In the genomic region with DNA sequence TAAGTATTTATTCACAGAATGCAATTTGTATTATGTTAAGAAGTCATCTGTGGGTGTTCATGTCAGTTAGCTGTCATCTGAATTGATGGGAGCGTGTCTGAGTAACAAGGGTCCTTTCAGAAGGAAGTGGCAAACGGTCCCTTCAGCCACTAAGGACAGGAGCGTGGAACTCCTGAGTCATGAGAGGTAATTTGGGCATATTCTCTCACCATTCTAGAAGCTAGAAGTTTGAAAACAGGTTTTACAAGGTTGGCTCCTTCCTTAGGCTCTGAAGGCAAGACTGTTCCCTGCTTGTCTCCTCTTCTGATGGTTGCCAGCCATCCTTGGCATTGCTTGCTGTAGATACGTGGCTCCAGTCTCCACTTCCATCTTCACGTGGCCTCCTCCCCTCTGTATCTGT, we compare ENCODE assay signal across 14 cellular contexts. TPM values are rescaled to one million over a fixed set of nuclear protein-coding genes. Genes with fewer than 3 reads are reported as not detected.
DNase-seq lines count a peak whose midpoint lies in the region; ATAC-seq and TF ChIP-seq lines count a peak whose summit lies in the region.
"Had no signal": no experiment of that assay in that cellular context is flagged by ENCODE, and none has a peak within 500 bp of the region (broad histone marks: within the 10 kb centered on the region; RNA-seq: fewer than 3 reads in every experiment).

No MANE protein-coding gene starts in this region.

- ATAC-seq in natural killer cell treated with Interleukin-12 subunit alpha and Interleukin-12 subunit beta and Interleukin-15 and Interleukin-18, amount 100 ng/mL, for 72 hours, result peak; percentile 60 to 77
- ATAC-seq in HG02610 (IDR thresholded peaks at IDR 0.05; ENCODE audit: unreplicated experiment), result no peak
- no peak for ATAC-seq in HG02623 (IDR thresholded peaks at IDR 0.05; ENCODE audit: unreplicated experiment)

- no peaks in the 10 kb centered on the region for H3K9me3 ChIP-seq in Loucy (ENCODE audit: insufficient read depth, low read depth, low read length)

- peak overlapping the region; percentile 46 for H3K27ac ChIP-seq in 22Rv1
- peak overlapping the region; percentile 35 for H3K27ac ChIP-seq in cingulate gyrus (ENCODE audit: low read depth, low read length)
- no peak overlapping the region for H3K27ac ChIP-seq in RWPE1

- POLR2A ChIA-PET in RWPE1 (lab: Yijun Ruan, JAX; ENCODE audit: low non-redundant PET), result interaction anchor here (1.1 kb wide), 1 partner anchor 19 kb away, joined by 4 read pairs; the partner anchor contains the start of gene ABHD2

- H3K9me3 Mint-ChIP-seq in natural killer cell treated with Interleukin-12 subunit alpha and Interleukin-12 subunit beta and Interleukin-15 and Interleukin-18, amount 100 ng/mL, for 72 hours, result no peaks in the 10 kb centered on the region
- H3K9me3 Mint-ChIP-seq: activated CD4-positive, alpha-beta T cell treated with anti-CD3 and anti-CD28 coated beads, Interleukin-2, amount 10 ng/mL, durations not matched to agents 7 days and 5 days; central memory CD8-positive, alpha-beta T cell had no signal

- peak overlapping the region; percentile 53 to 83 for H3K27ac Mint-ChIP-seq in natural killer cell treated with Interleukin-12 subunit alpha and Interleukin-12 subunit beta and Interleukin-15 and Interleukin-18, amount 100 ng/mL, for 72 hours
- H3K27ac Mint-ChIP-seq: activated CD4-positive, alpha-beta T cell treated with anti-CD3 and anti-CD28 coated beads, Interleukin-2, amount 10 ng/mL, durations not matched to agents 7 days and 5 days; progenitor cell of endocrine pancreas had no signal

- no peaks in the 10 kb centered on the region for H3K9me2 ChIP-seq in Loucy (replicated peaks; ENCODE audit: low read depth, low read length)

- H3K36me3 ChIP-seq in Loucy (ENCODE audit: insufficient read depth, low read length), result peaks cover 9% of the 10 kb centered on the region; the same call in 1 of the 2 replicates

- in situ Hi-C loops in KBM-7 (cut with MboI; ENCODE audit: low pct_unique_long_range_greater_than_20kb, low sequenced_read_pairs), result no loop called here

- H3K9ac ChIP-seq in Loucy (ENCODE audit: low read depth, low read length, poor library complexity, severe bottlenecking), result no peak overlapping the region

- H3K4me1 ChIP-seq in Loucy (ENCODE audit: insufficient read depth, low read length, poor library complexity, severe bottlenecking), result peaks cover 45% of the 10 kb centered on the region

- CTCF ChIA-PET in RWPE1 (lab: Yijun Ruan, JAX), result no interaction called here

- H3K36me3 Mint-ChIP-seq in natural killer cell treated with Interleukin-12 subunit alpha and Interleukin-12 subunit beta and Interleukin-15 and Interleukin-18, amount 100 ng/mL, for 72 hours, result no peaks in the 10 kb centered on the region

- peaks cover 28 to 46% of the 10 kb centered on the region in 2 donors for H3K4me1 Mint-ChIP-seq in natural killer cell treated with Interleukin-12 subunit alpha and Interleukin-12 subunit beta and Interleukin-15 and Interleukin-18, amount 100 ng/mL, for 72 hours (ENCODE audit: low read depth in 2 of 2)

- H3K4me3 ChIP-seq in Loucy (ENCODE audit: low read length, poor library complexity, severe bottlenecking), result no peak overlapping the region

- no peaks in the 10 kb centered on the region for H3K27me3 Mint-ChIP-seq in natural killer cell treated with Interleukin-12 subunit alpha and Interleukin-12 subunit beta and Interleukin-15 and Interleukin-18, amount 100 ng/mL, for 72 hours
- H3K27me3 Mint-ChIP-seq: activated CD4-positive, alpha-beta T cell treated with anti-CD3 and anti-CD28 coated beads, Interleukin-2, amount 10 ng/mL, durations not matched to agents 7 days and 5 days; central memory CD8-positive, alpha-beta T cell; progenitor cell of endocrine pancreas had no signal

- H3K27me3 ChIP-seq in Loucy (ENCODE audit: insufficient read depth, low read length, poor library complexity, severe bottlenecking), result no peaks in the 10 kb centered on the region

- H3F3A ChIP-seq in Loucy (ENCODE audit: low read depth), result no peaks in the 10 kb centered on the region

- peak overlapping the region; percentile 17 for H3K4me2 ChIP-seq in Loucy (ENCODE audit: low read depth, low read length, poor library complexity, severe bottlenecking)

- no peaks in the 10 kb centered on the region for H4K20me1 ChIP-seq in Loucy (ENCODE audit: insufficient read depth, low read length, poor library complexity, severe bottlenecking)

- no peak for DNase-seq in natural killer cell treated with Interleukin-12 subunit alpha and Interleukin-12 subunit beta and Interleukin-15 and Interleukin-18, amount 100 ng/mL, for 72 hours (ENCODE audit: low spot score)
- DNase-seq in KBM-7, result no peak
- DNase-seq in RWPE1 (ENCODE audit: low spot score), result no peak
- DNase-seq: activated CD4-positive, alpha-beta T cell treated with anti-CD3 and anti-CD28 coated beads, Interleukin-2, amount 10 ng/mL, durations not matched to agents 7 days and 5 days; activated effector memory CD4-positive, alpha-beta T cell treated with anti-CD3 and anti-CD28 coated beads, Interleukin-2, amount 50 U/mL, for 16 hours; NCI-H2107; stimulated activated CD4-positive, alpha-beta T cell treated with anti-CD3 and anti-CD28 coated beads, Interleukin-2, amount 100 ng/mL, for 48 hours had no signal

- H3K79me2 ChIP-seq in Loucy (ENCODE audit: insufficient read depth, low read length), result peaks cover 31% of the 10 kb centered on the region; the same call in 1 of the 2 replicates

- TF ChIP-seq CTCF in 22Rv1 (IDR thresholded peaks at IDR 0.05), result no peak
- TF ChIP-seq CTCF in Loucy (conservative IDR thresholded peaks at IDR 0.05; ENCODE audit: low read length), result no peak
- no peak for TF ChIP-seq CTCF in RWPE1 (conservative IDR thresholded peaks at IDR 0.05; ENCODE audit: low read depth)

- no peak overlapping the region for H3K4me3 Mint-ChIP-seq in natural killer cell treated with Interleukin-12 subunit alpha and Interleukin-12 subunit beta and Interleukin-15 and Interleukin-18, amount 100 ng/mL, for 72 hours
- H3K4me3 Mint-ChIP-seq: activated CD4-positive, alpha-beta T cell treated with anti-CD3 and anti-CD28 coated beads, Interleukin-2, amount 10 ng/mL, durations not matched to agents 7 days and 5 days; central memory CD8-positive, alpha-beta T cell had no signal

- no peak overlapping the region for H2AFZ ChIP-seq in Loucy (ENCODE audit: low read length)

RNA-seq across cellular contexts. Expression of gene ABHD2, which starts 19.7 kb away (rescaled TPM):
- total RNA-seq in natural killer cell treated with Interleukin-12 subunit alpha and Interleukin-12 subunit beta and Interleukin-15 and Interleukin-18, amount 100 ng/mL, for 72 hours, result 100 to 1,000 TPM; 130 to 214 TPM

Comparison
In these comparisons a context has a peak if more than half of its experiments do, and no peak if none do; other contexts are left out.
1. ATAC-seq: peak in natural killer cell treated with Interleukin-12 subunit alpha and Interleukin-12 subunit beta and Interleukin-15 and Interleukin-18, amount 100 ng/mL, for 72 hours (2 of 2); none in HG02610 (single experiment) and HG02623 (single experiment).